1 cellular context compared by ENCODE assay signal in genomic region chr1:205615789-205616188, GRCh38.
TF ChIP-seq lines count a peak whose summit lies in the region.

No MANE protein-coding gene starts in this region.

TF ChIP-seq in K562, 482 proteins besides CTCF, POLR2A, EP300 and RAD21 (continued from another document):
- TF ChIP-seq CHAMP1 (IDR thresholded peaks at IDR 0.05) = no peak
- 0 out of 2 replicates have a peak, but pooled peaks have one; percentile 20 for TF ChIP-seq ZNF134 (CRISPR knock-in tag; conservative IDR thresholded peaks at IDR 0.05)
